In the genomic region with DNA sequence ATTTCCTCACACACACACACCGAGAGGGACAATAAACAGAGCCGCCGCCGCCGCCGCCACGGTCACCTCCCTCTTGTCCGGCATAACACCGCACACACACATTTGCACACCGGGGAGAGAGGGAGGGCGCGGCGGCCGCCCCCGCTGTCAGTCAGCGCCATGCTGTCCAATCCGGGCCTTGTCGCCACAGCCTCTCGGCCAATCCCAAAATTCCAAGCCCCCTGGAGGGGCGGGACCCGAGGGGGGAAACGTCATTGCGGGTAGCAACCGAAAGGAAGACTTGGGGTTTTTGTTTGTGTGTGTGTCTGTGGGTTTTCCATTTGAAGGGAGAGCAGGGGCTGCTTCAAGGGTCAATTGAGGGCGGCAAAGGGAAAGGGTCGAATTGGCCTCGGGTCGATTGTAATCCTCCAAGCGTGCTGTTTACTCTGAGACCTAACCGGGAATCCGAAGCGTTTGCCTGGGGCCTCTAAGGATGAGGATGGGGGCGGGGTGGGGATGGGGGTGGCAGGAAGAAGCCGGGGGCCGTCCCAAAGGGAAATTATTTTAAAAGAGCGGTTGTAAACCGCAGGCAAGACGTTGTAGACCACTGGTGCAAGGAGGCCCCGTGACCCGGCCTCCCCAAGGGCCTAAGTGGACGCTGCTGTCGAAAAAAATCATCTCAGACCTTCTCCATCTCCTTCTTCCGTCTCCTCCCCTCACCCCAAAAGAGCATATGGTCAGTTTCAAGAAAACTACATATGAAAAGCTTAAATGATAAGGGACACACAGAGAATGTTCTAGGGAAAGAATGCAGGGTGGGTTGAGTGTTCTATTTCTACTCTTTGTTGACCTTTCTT, we compare ENCODE assay signal across 1 cellular context.
TF ChIP-seq lines count a peak whose summit lies in the region.

Gene TOP2B, minus strand, starts transcription at position 98 of the 836 bp plus-strand sequence. CDS start 610 bp downstream, outside the sequence.

TF ChIP-seq in IMR-90, 13 proteins besides CTCF, POLR2A, EP300 and RAD21 (continued from another document):
- TF ChIP-seq FOS (IDR thresholded peaks at IDR 0.05; ENCODE audit: low read depth, low read length) (peak; percentile 32; the same call in 1 of the 2 replicates), MAZ (IDR thresholded peaks at IDR 0.05; ENCODE audit: borderline replicate concordance, low read depth, low read length) (peak; percentile 83; the same call in 1 of the 2 replicates), SMC3 (IDR thresholded peaks at IDR 0.05; ENCODE audit: low read depth, low read length) (no peak), NFE2L2 (IDR thresholded peaks at IDR 0.05; ENCODE audit: low read depth, low read length) (no peak), BHLHE40 (IDR thresholded peaks at IDR 0.05; ENCODE audit: low read depth, low read length) (peak; percentile 83; the same call in 1 of the 2 replicates), CEBPB (IDR thresholded peaks at IDR 0.05; ENCODE audit: low read depth, low read length) (no peak), RCOR1 (IDR thresholded peaks at IDR 0.05; ENCODE audit: insufficient replicate concordance, low read length) (no peak), CHD1 (IDR thresholded peaks at IDR 0.05; ENCODE audit: low read depth, low read length) (no peak)
